11 cellular contexts compared by ENCODE assay signal in genomic region chr11:12799373-12799835, GRCh38.
DNase-seq lines count a peak whose midpoint lies in the region; ATAC-seq and TF ChIP-seq lines count a peak whose summit lies in the region.
"Had no signal": no experiment of that assay in that cellular context is flagged by ENCODE, and none has a peak within 500 bp of the region (broad histone marks: within the 10 kb centered on the region; RNA-seq: fewer than 3 reads in every experiment).

No MANE protein-coding gene starts in this region.

- H3K9me2 ChIP-seq in SK-N-SH: no peaks in the 10 kb centered on the region

- peaks cover 74% of the 10 kb centered on the region for H4K20me1 ChIP-seq in SK-N-SH (ENCODE audit: insufficient read depth)

- H3K9me3 Mint-ChIP-seq in CD4-positive, alpha-beta T cell: no peaks in the 10 kb centered on the region
- H3K9me3 Mint-ChIP-seq in activated CD8-positive, alpha-beta memory T cell treated with anti-CD3 and anti-CD28 coated beads, Interleukin-2, amount 10 ng/mL, durations not matched to agents 7 days and 5 days (ENCODE audit: low read depth): no peaks in the 10 kb centered on the region
- no peaks in the 10 kb centered on the region for H3K9me3 Mint-ChIP-seq in T-cell
- H3K9me3 Mint-ChIP-seq: activated CD4-positive, alpha-beta T cell treated with anti-CD3 and anti-CD28 coated beads, Interleukin-2, amount 10 ng/mL, durations not matched to agents 24 days and 14 days had no signal

- H3K27ac Mint-ChIP-seq in CD4-positive, alpha-beta T cell: no peak overlapping the region
- H3K27ac Mint-ChIP-seq in activated CD8-positive, alpha-beta memory T cell treated with anti-CD3 and anti-CD28 coated beads, Interleukin-2, amount 10 ng/mL, durations not matched to agents 7 days and 5 days: no peak overlapping the region
- H3K27ac Mint-ChIP-seq in T-cell: no peak overlapping the region
- H3K27ac Mint-ChIP-seq: activated CD4-positive, alpha-beta T cell treated with anti-CD3 and anti-CD28 coated beads, Interleukin-2, amount 10 ng/mL, durations not matched to agents 24 days and 14 days had no signal

- POLR2A ChIA-PET in SK-N-SH (lab: Yijun Ruan, JAX): no interaction called here
- POLR2A ChIA-PET in CD4-positive, alpha-beta T cell (lab: Charles Lee): no interaction called here
- POLR2A ChIA-PET in T-cell (lab: Charles Lee): no interaction called here

- H3K4me2 ChIP-seq in SK-N-SH: peak overlapping the region; percentile 64

- no peak for TF ChIP-seq CTCF in SK-N-SH (IDR thresholded peaks at IDR 0.05)
- TF ChIP-seq CTCF in VCaP (conservative IDR thresholded peaks at IDR 0.05): no peak
- TF ChIP-seq CTCF in transverse colon (IDR thresholded peaks at IDR 0.05): no peak
- no peak for TF ChIP-seq CTCF in CD4-positive, alpha-beta T cell (IDR thresholded peaks at IDR 0.05)

- in situ Hi-C loops in transverse colon (cut with MboI; ENCODE audit: low pct_ligation_motif_present in 1 of 4, low pct_unique_long_range_greater_than_20kb in 1 of 4, low sequenced_read_pairs in 3 of 4): no loop called here

- 54% methylated on average over 4 of the region's 4 CpGs for WGBS in SK-N-SH (ENCODE audit: low lambda C conversion rate)
- WGBS in mesodermal cell (ENCODE audit: insufficient coverage in 2 of 2), 2 experiments: no CpG with 5 or more reads among the region's 4 CpGs
- 17 to 24% methylated on average over 3 to 4 of the region's 4 CpGs for WGBS in transverse colon (ENCODE audit: low coverage in 1 of 2), 2 donors

- ATAC-seq in SK-N-SH treated with all-trans-retinoic acid at 6 μM for 48 hours (no peak), T-cell (replicated peaks in 1 of 4) (no peak)
- ATAC-seq in CD4-positive, alpha-beta T cell (ENCODE audit: poor library complexity): no peak
- no peak for ATAC-seq in activated CD8-positive, alpha-beta memory T cell treated with anti-CD3 and anti-CD28 coated beads, Interleukin-2, amount 10 ng/mL, durations not matched to agents 7 days and 5 days

- no peaks in the 10 kb centered on the region for H3K27me3 ChIP-seq in SK-N-SH (ENCODE audit: insufficient read depth)
- H3K27me3 ChIP-seq in transverse colon: no peaks in the 10 kb centered on the region
- peaks cover 25% of the 10 kb centered on the region for H3K27me3 ChIP-seq in CD4-positive, alpha-beta T cell (ENCODE audit: control insufficient read depth, insufficient read depth, low read length)

- no peaks in the 10 kb centered on the region for H3K4me1 Mint-ChIP-seq in CD4-positive, alpha-beta T cell (ENCODE audit: low read depth)
- H3K4me1 Mint-ChIP-seq in activated CD8-positive, alpha-beta memory T cell treated with anti-CD3 and anti-CD28 coated beads, Interleukin-2, amount 10 ng/mL, durations not matched to agents 7 days and 5 days: no peaks in the 10 kb centered on the region
- no peaks in the 10 kb centered on the region for H3K4me1 Mint-ChIP-seq in T-cell

- peak overlapping the region; percentile 19; the same call in 1 of the 2 replicates for H3K9ac ChIP-seq in SK-N-SH

- no peak for TF ChIP-seq RAD21 in SK-N-SH (IDR thresholded peaks at IDR 0.05; ENCODE audit: low read length)

- H3F3A ChIP-seq in SK-N-SH (replicated peaks; ENCODE audit: insufficient read depth): peaks cover 30% of the 10 kb centered on the region

- TF ChIP-seq POLR2A in transverse colon (IDR thresholded peaks at IDR 0.05): no peak

- intact Hi-C loops in transverse colon (cut with DNase I; ENCODE audit: low total_unique reads): no loop called here
- intact Hi-C loops in CD4-positive, alpha-beta T cell (cut with DNase I, micrococcal nuclease): no loop called here

- H3K4me1 ChIP-seq in SK-N-SH (ENCODE audit: control insufficient read depth in 1 of 2, insufficient read depth in 2 of 2, low read depth in 1 of 2, low read length in 1 of 2) (peaks cover 56 to 65% of the 10 kb centered on the region in 2 experiments), mesodermal cell (ENCODE audit: control insufficient read depth, insufficient read depth, low read length, poor library complexity, severe bottlenecking) (peaks cover 70% of the 10 kb centered on the region), transverse colon (peaks cover 39 to 59% (median 51%) of the 10 kb centered on the region in 4 donors)

- no peak overlapping the region for H2AFZ ChIP-seq in SK-N-SH (ENCODE audit: low read depth)

- H3K4me3 ChIP-seq in SK-N-SH (ENCODE audit: low read depth in 2 of 2, low read length in 1 of 2): no peak overlapping the region
- H3K4me3 ChIP-seq in mesodermal cell (ENCODE audit: extremely low read depth, insufficient read depth, low read length, poor library complexity, severe bottlenecking): no peak overlapping the region
- no peak overlapping the region for H3K4me3 ChIP-seq in transverse colon
- H3K4me3 ChIP-seq: left ventricle myocardium inferior had no signal

- CTCF ChIA-PET in SK-N-SH (lab: Yijun Ruan, JAX): interaction anchor here (1.4 to 1.5 kb wide), 3 partner anchors 11 to 89 kb away, joined by 3 to 6 read pairs (median 4); no protein-coding TSS in a partner anchor
- CTCF ChIA-PET in CD4-positive, alpha-beta T cell (lab: Charles Lee): no interaction called here
- CTCF ChIA-PET in activated CD8-positive, alpha-beta memory T cell treated with anti-CD3 and anti-CD28 coated beads, Interleukin-2, amount 10 ng/mL, durations not matched to agents 7 days and 5 days (lab: Charles Lee): no interaction called here
- CTCF ChIA-PET in T-cell (lab: Charles Lee): no interaction called here

- peaks cover 74% of the 10 kb centered on the region for H3K27me3 Mint-ChIP-seq in CD4-positive, alpha-beta T cell
- H3K27me3 Mint-ChIP-seq in activated CD8-positive, alpha-beta memory T cell treated with anti-CD3 and anti-CD28 coated beads, Interleukin-2, amount 10 ng/mL, durations not matched to agents 7 days and 5 days: peaks cover 66% of the 10 kb centered on the region
- peaks cover 47 to 62% of the 10 kb centered on the region in 2 donors for H3K27me3 Mint-ChIP-seq in T-cell

- no peak overlapping the region for H3K4me3 Mint-ChIP-seq in CD4-positive, alpha-beta T cell
- no peak overlapping the region for H3K4me3 Mint-ChIP-seq in activated CD8-positive, alpha-beta memory T cell treated with anti-CD3 and anti-CD28 coated beads, Interleukin-2, amount 10 ng/mL, durations not matched to agents 7 days and 5 days
- H3K4me3 Mint-ChIP-seq in T-cell: no peak overlapping the region
- H3K4me3 Mint-ChIP-seq: activated CD4-positive, alpha-beta T cell treated with anti-CD3 and anti-CD28 coated beads, Interleukin-2, amount 10 ng/mL, durations not matched to agents 24 days and 14 days had no signal

- H3K27ac ChIP-seq in SK-N-SH (ENCODE audit: low read depth in 2 of 2, low read length in 1 of 2) (peak overlapping the region; percentile 61 to 95), VCaP (peak overlapping the region; percentile 92), mesodermal cell (ENCODE audit: low read depth, low read length, severe bottlenecking) (peak overlapping the region; percentile 85), transverse colon (peak overlapping the region; percentile 56 to 82 (median 64))
- no peak overlapping the region for H3K27ac ChIP-seq in CD4-positive, alpha-beta T cell (ENCODE audit: low read depth, low read length)

- H3K9me3 ChIP-seq in SK-N-SH (no peaks in the 10 kb centered on the region), mesodermal cell (ENCODE audit: control insufficient read depth, low read length) (no peaks in the 10 kb centered on the region), transverse colon (no peaks in the 10 kb centered on the region)
- H3K9me3 ChIP-seq in CD4-positive, alpha-beta T cell (ENCODE audit: control insufficient read depth, low read length): no peaks in the 10 kb centered on the region
- H3K9me3 ChIP-seq: left ventricle myocardium inferior had no signal

- no peak for DNase-seq in SK-N-SH
- no peak for DNase-seq in transverse colon
- DNase-seq in CD4-positive, alpha-beta T cell: no peak
- DNase-seq in activated CD8-positive, alpha-beta memory T cell treated with anti-CD3 and anti-CD28 coated beads, Interleukin-2, amount 10 ng/mL, durations not matched to agents 7 days and 5 days: no peak
- no peak for DNase-seq in T-cell
- DNase-seq: activated CD4-positive, alpha-beta T cell treated with anti-CD3 and anti-CD28 coated beads, Interleukin-2, amount 10 ng/mL, durations not matched to agents 24 days and 14 days; foreskin melanocyte; left ventricle myocardium inferior had no signal

- no peak for TF ChIP-seq EP300 in SK-N-SH (IDR thresholded peaks at IDR 0.05; ENCODE audit: borderline replicate concordance in 1 of 2, low read depth in 1 of 2, low read length in 1 of 2)
- no peak for TF ChIP-seq EP300 in transverse colon (IDR thresholded peaks at IDR 0.05; ENCODE audit: low read depth)

- H3K79me2 ChIP-seq in SK-N-SH (ENCODE audit: insufficient read depth): peaks cover 100% of the 10 kb centered on the region

- H3K36me3 Mint-ChIP-seq in CD4-positive, alpha-beta T cell (ENCODE audit: low read depth): no peaks in the 10 kb centered on the region
- H3K36me3 Mint-ChIP-seq in activated CD8-positive, alpha-beta memory T cell treated with anti-CD3 and anti-CD28 coated beads, Interleukin-2, amount 10 ng/mL, durations not matched to agents 7 days and 5 days: no peaks in the 10 kb centered on the region
- H3K36me3 Mint-ChIP-seq in T-cell: no peaks in the 10 kb centered on the region

- peaks cover 20 to 27% of the 10 kb centered on the region in 2 experiments for H3K36me3 ChIP-seq in SK-N-SH (replicated peaks in 1 of 2; ENCODE audit: control insufficient read depth in 1 of 2, insufficient read depth in 2 of 2, low read length in 1 of 2)
- peaks cover 48% of the 10 kb centered on the region for H3K36me3 ChIP-seq in mesodermal cell (ENCODE audit: control insufficient read depth, insufficient read depth, low read length)
- H3K36me3 ChIP-seq in transverse colon: no peaks in the 10 kb centered on the region
- H3K36me3 ChIP-seq: left ventricle myocardium inferior had no signal

TF ChIP-seq in SK-N-SH, 30 proteins besides CTCF, POLR2A, EP300 and RAD21 (continues in another document):
- no peak for TF ChIP-seq GABPA (IDR thresholded peaks at IDR 0.05; ENCODE audit: low read depth)
- no peak for TF ChIP-seq EZH2phosphoT487 (IDR thresholded peaks at IDR 0.05; ENCODE audit: borderline replicate concordance, low read depth)
- TF ChIP-seq JUND (IDR thresholded peaks at IDR 0.05): no peak
- TF ChIP-seq TAF1 (IDR thresholded peaks at IDR 0.05; ENCODE audit: borderline replicate concordance, low read depth, low read length): no peak
- no peak for TF ChIP-seq CHD2 (IDR thresholded peaks at IDR 0.05; ENCODE audit: low read length, partially characterized antibody)

TF ChIP-seq in SK-N-SH treated with all-trans-retinoic acid at 6 μM for 48 hours, 23 proteins besides CTCF, POLR2A, EP300 and RAD21:
- TF ChIP-seq SNAI2 (CRISPR knock-in tag; IDR thresholded peaks at IDR 0.05): no peak
